In genomic region chr7:31372538-31372937, GRCh38 we compare ENCODE assay signal across 28 cellular contexts. TPM values are rescaled to one million over a fixed set of nuclear protein-coding genes. Genes with fewer than 3 reads are reported as not detected.
"Had no signal": no experiment of that assay in that cellular context is flagged by ENCODE, and none has a peak within 500 bp of the region (broad histone marks: within the 10 kb centered on the region; RNA-seq: fewer than 3 reads in every experiment).

No MANE protein-coding gene starts in this region.

- H3K27ac Mint-ChIP-seq: effector memory CD8-positive, alpha-beta T cell; naive B cell; natural killer cell treated with Interleukin-12 subunit alpha and Interleukin-12 subunit beta and Interleukin-15 and Interleukin-18, amount 100 ng/mL, for 72 hours; stimulated activated memory B cell treated with anti-CD40 and anti-IgM and Interleukin-4, amounts not matched to agents 10 μg/mL and 1 μg/mL and 100 μg/mL, for 72 hours had no signal

- DNase-seq: dermis blood vessel endothelial cell; effector memory CD8-positive, alpha-beta T cell; esophagus squamous epithelium; foreskin melanocyte; left ventricle myocardium superior; lower lobe of right lung; mucosa of descending colon; naive B cell; psoas muscle; sigmoid colon; spleen; stimulated activated CD4-positive, alpha-beta T cell treated with anti-CD3 and anti-CD28 coated beads, Interleukin-4, amount 100 ng/mL, for 4 hours; upper lobe of left lung had no signal

- H3K27ac ChIP-seq: coronary artery, esophagus squamous epithelium, lower lobe of right lung, neutrophil, parathyroid adenoma, psoas muscle, sigmoid colon, spleen, thoracic aorta, tibial nerve, upper lobe of left lung had no signal

- H3K4me1 Mint-ChIP-seq: naive B cell; stimulated activated memory B cell treated with anti-CD40 and anti-IgM and Interleukin-4, amounts not matched to agents 10 μg/mL and 1 μg/mL and 100 μg/mL, for 72 hours had no signal

- H3K36me3 ChIP-seq: esophagus squamous epithelium, lower lobe of right lung, neutrophil, sigmoid colon, spleen, thoracic aorta, tibial nerve, upper lobe of left lung had no signal

- H3K27me3 ChIP-seq: neutrophil, tibial nerve, upper lobe of left lung had no signal

- H3K27me3 Mint-ChIP-seq: effector memory CD8-positive, alpha-beta T cell had no signal

- H3K9me3 Mint-ChIP-seq: naive B cell; natural killer cell treated with Interleukin-12 subunit alpha and Interleukin-12 subunit beta and Interleukin-15 and Interleukin-18, amount 100 ng/mL, for 72 hours; neural crest cell; stimulated activated memory B cell treated with anti-CD40 and anti-IgM and Interleukin-4, amounts not matched to agents 10 μg/mL and 1 μg/mL and 100 μg/mL, for 72 hours had no signal

- H3K9me3 ChIP-seq: esophagus squamous epithelium, lower lobe of right lung, mucosa of descending colon, neutrophil, psoas muscle, sigmoid colon, spleen, thoracic aorta, tibial nerve, upper lobe of left lung had no signal

- H3K4me1 ChIP-seq: esophagus squamous epithelium, lower lobe of right lung, parathyroid adenoma, psoas muscle, sigmoid colon, spleen, tibial nerve, upper lobe of left lung had no signal

- ATAC-seq: effector memory CD8-positive, alpha-beta T cell; psoas muscle; stimulated activated memory B cell treated with anti-CD40 and anti-IgM and Interleukin-4, amounts not matched to agents 10 μg/mL and 1 μg/mL and 100 μg/mL, for 72 hours; stimulated activated naive CD8-positive, alpha-beta T cell treated with anti-CD3 and anti-CD28 coated beads, Interleukin-15, Interleukin-2, amounts not matched to agents 100 U/mL and 50 U/mL, for 24 hours had no signal

- H3K4me3 Mint-ChIP-seq: effector memory CD8-positive, alpha-beta T cell; naive B cell; natural killer cell treated with Interleukin-12 subunit alpha and Interleukin-12 subunit beta and Interleukin-15 and Interleukin-18, amount 100 ng/mL, for 72 hours; neural crest cell; stimulated activated memory B cell treated with anti-CD40 and anti-IgM and Interleukin-4, amounts not matched to agents 10 μg/mL and 1 μg/mL and 100 μg/mL, for 72 hours had no signal

- H3K4me3 ChIP-seq: coronary artery, esophagus squamous epithelium, lower lobe of right lung, mucosa of descending colon, psoas muscle, sigmoid colon, spleen, thoracic aorta, tibial nerve, upper lobe of left lung had no signal

- H3K36me3 Mint-ChIP-seq: naive B cell; natural killer cell treated with Interleukin-12 subunit alpha and Interleukin-12 subunit beta and Interleukin-15 and Interleukin-18, amount 100 ng/mL, for 72 hours; stimulated activated memory B cell treated with anti-CD40 and anti-IgM and Interleukin-4, amounts not matched to agents 10 μg/mL and 1 μg/mL and 100 μg/mL, for 72 hours had no signal

RNA-seq across cellular contexts. Expression of gene NEUROD6, which starts 32.0 kb away (rescaled TPM):
- total RNA-seq: dermis blood vessel endothelial cell; esophagus squamous epithelium; glomerular endothelial cell; left ventricle myocardium superior; lower lobe of right lung; mucosa of descending colon; natural killer cell treated with Interleukin-12 subunit alpha and Interleukin-12 subunit beta and Interleukin-15 and Interleukin-18, amount 100 ng/mL, for 72 hours; neural crest cell; osteoblast; psoas muscle; renal cortical epithelial cell; right cardiac atrium; sigmoid colon; skeletal muscle tissue; spleen; thoracic aorta; tibial nerve; upper lobe of left lung had no signal
- polyA plus RNA-seq: keratinocyte, right cardiac atrium, sigmoid colon, spleen had no signal
